ENCODE assay signal across 1 cellular context in the genomic region with DNA sequence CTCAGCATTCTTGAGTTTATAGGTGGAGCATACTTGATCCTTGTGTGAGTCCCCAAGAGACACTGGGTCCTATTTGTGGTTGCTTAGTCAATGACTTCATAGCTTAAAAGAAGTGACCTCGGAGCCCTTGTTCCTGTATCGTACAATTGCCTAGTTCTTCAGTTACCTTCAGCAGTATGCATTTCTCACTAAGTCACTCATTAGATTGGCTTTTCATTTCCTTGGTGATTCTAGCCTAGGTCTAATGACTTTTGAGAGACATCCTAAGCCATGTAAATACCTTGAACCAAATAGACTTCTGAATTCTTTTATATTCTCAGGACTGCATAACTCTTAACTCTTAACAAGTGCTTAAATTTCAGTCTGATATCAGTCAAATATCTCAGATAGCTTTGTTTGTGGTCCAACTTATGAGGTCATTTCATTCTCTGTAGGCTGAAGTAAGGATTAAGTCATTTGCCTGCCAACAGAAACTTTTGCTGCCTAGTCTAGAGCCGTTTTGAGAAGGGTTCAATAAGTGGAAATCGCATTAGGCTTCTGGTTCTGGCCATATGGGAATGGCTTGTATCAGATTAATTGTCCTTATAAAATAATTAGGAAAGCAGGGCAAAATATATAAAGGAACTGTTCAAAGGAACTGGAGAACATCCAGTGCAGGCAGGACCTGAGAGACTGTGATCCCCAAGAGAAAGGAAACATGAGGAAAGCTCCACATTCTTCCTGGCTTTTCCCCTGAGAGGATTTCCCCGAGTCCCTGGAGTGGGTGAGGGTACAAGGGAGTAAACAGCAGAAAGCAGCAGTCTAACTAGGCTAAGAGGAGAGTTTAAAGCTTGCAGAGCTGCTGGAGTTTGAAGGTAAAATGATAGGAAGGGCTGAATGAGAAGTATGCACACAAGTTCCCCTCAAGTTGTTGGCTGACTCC.
TF ChIP-seq lines count a peak whose summit lies in the region.

No MANE protein-coding gene starts in this region.

TF ChIP-seq in GM23338, 12 proteins besides CTCF, POLR2A, EP300 and RAD21 (continued from another document):
- no peak for TF ChIP-seq ZNF462 (CRISPR knock-in tag; IDR thresholded peaks at IDR 0.05)
- no peak for TF ChIP-seq STAT1 (IDR thresholded peaks at IDR 0.05; ENCODE audit: unreplicated experiment)
- TF ChIP-seq, protein P1, sequence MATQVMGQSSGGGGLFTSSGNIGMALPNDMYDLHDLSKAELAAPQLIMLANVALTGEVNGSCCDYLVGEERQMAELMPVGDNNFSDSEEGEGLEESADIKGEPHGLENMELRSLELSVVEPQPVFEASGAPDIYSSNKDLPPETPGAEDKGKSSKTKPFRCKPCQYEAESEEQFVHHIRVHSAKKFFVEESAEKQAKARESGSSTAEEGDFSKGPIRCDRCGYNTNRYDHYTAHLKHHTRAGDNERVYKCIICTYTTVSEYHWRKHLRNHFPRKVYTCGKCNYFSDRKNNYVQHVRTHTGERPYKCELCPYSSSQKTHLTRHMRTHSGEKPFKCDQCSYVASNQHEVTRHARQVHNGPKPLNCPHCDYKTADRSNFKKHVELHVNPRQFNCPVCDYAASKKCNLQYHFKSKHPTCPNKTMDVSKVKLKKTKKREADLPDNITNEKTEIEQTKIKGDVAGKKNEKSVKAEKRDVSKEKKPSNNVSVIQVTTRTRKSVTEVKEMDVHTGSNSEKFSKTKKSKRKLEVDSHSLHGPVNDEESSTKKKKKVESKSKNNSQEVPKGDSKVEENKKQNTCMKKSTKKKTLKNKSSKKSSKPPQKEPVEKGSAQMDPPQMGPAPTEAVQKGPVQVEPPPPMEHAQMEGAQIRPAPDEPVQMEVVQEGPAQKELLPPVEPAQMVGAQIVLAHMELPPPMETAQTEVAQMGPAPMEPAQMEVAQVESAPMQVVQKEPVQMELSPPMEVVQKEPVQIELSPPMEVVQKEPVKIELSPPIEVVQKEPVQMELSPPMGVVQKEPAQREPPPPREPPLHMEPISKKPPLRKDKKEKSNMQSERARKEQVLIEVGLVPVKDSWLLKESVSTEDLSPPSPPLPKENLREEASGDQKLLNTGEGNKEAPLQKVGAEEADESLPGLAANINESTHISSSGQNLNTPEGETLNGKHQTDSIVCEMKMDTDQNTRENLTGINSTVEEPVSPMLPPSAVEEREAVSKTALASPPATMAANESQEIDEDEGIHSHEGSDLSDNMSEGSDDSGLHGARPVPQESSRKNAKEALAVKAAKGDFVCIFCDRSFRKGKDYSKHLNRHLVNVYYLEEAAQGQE (IDR thresholded peaks at IDR 0.05; ENCODE audit: unreplicated experiment): no peak
- TF ChIP-seq EZH2phosphoT487 (IDR thresholded peaks at IDR 0.05; ENCODE audit: unreplicated experiment): no peak
TF ChIP-seq in GM23338: peak in this region for 0.
